26 cellular contexts compared by ENCODE assay signal in genomic region chr21:36754241-36754881, GRCh38. TPM values are rescaled to one million over a fixed set of nuclear protein-coding genes. Genes with fewer than 3 reads are reported as not detected.
"Had no signal": no experiment of that assay in that cellular context is flagged by ENCODE, and none has a peak within 500 bp of the region (broad histone marks: within the 10 kb centered on the region; RNA-seq: fewer than 3 reads in every experiment).

No MANE protein-coding gene starts in this region.

- H3K9me3 Mint-ChIP-seq: activated B cell treated with CpG ODN at 0.5 μM for 24 hours; activated CD8-positive, alpha-beta T cell treated with anti-CD3 and anti-CD28 coated beads for 36 hours; activated T-cell treated with anti-CD3 and anti-CD28 coated beads, Interleukin-2, amount 50 U/mL, for 4 hours; naive B cell had no signal

- DNase-seq: activated B cell treated with CpG ODN at 0.5 μM for 24 hours; activated CD4-positive, alpha-beta T cell treated with anti-CD3 and anti-CD28 coated beads for 48 hours; activated CD8-positive, alpha-beta T cell treated with anti-CD3 and anti-CD28 coated beads for 36 hours; activated gamma-delta T cell treated with Interleukin-2 at 50 U/mL for 16 hours; activated T-cell treated with anti-CD3 and anti-CD28 coated beads, Interleukin-2, amount 50 U/mL, for 4 hours; amniotic stem cell; effector memory CD4-positive, alpha-beta T cell; foreskin melanocyte; head of caudate nucleus; naive B cell; nucleus accumbens; right cardiac atrium; stimulated activated CD4-positive, alpha-beta T cell treated with anti-CD3 and anti-CD28 coated beads, Interleukin-4, amount 100 ng/mL, for 24 hours; stimulated activated CD8-positive, alpha-beta memory T cell treated with anti-CD3 and anti-CD28 coated beads, Interleukin-4, amount 100 ng/mL, for 48 hours; stimulated activated naive CD4-positive, alpha-beta T cell treated with Interleukin-2 at 50 U/mL for 16 hours; T-helper 17 cell; upper lobe of right lung had no signal

- H3K4me1 ChIP-seq: suprapubic skin, upper lobe of right lung had no signal

- H3K27me3 Mint-ChIP-seq: activated naive CD8-positive, alpha-beta T cell had no signal

- H3K4me1 Mint-ChIP-seq: activated B cell treated with CpG ODN at 0.5 μM for 24 hours, naive B cell had no signal

- H3K27ac ChIP-seq: epithelial cell of prostate, skin epidermis, suprapubic skin, upper lobe of right lung had no signal

- H3K27ac Mint-ChIP-seq: activated B cell treated with CpG ODN at 0.5 μM for 24 hours; activated CD8-positive, alpha-beta T cell treated with anti-CD3 and anti-CD28 coated beads for 36 hours; activated naive CD8-positive, alpha-beta T cell; naive B cell; progenitor cell of endocrine pancreas; T-helper 17 cell had no signal

- H3K9me3 ChIP-seq: suprapubic skin, upper lobe of right lung had no signal

- H3K4me3 Mint-ChIP-seq: activated B cell treated with CpG ODN at 0.5 μM for 24 hours; activated CD8-positive, alpha-beta T cell treated with anti-CD3 and anti-CD28 coated beads for 36 hours; activated naive CD8-positive, alpha-beta T cell; activated T-cell treated with anti-CD3 and anti-CD28 coated beads, Interleukin-2, amount 50 U/mL, for 4 hours; brain; naive B cell; T-helper 17 cell had no signal

- H3K27me3 ChIP-seq: suprapubic skin, upper lobe of right lung had no signal

- H3K4me3 ChIP-seq: skin epidermis, suprapubic skin, upper lobe of right lung had no signal

- ATAC-seq: activated CD8-positive, alpha-beta T cell treated with anti-CD3 and anti-CD28 coated beads for 36 hours; activated T-cell treated with anti-CD3 and anti-CD28 coated beads, Interleukin-2, amount 50 U/mL, for 4 hours; right cardiac atrium; T-helper 17 cell; upper lobe of right lung had no signal

- FAIRE-seq: islet of Langerhans had no signal

RNA-seq across cellular contexts. Expression of gene SIM2, which starts 55.4 kb away (rescaled TPM):
- total RNA-seq: activated B cell treated with CpG ODN at 0.5 μM for 24 hours; activated CD8-positive, alpha-beta T cell treated with anti-CD3 and anti-CD28 coated beads for 36 hours; fibroblast of lung; mononuclear cell; right cardiac atrium; T-helper 17 cell; upper lobe of right lung had no signal
